Comparison of ENCODE assay signal across 15 cellular contexts in the genomic region with DNA sequence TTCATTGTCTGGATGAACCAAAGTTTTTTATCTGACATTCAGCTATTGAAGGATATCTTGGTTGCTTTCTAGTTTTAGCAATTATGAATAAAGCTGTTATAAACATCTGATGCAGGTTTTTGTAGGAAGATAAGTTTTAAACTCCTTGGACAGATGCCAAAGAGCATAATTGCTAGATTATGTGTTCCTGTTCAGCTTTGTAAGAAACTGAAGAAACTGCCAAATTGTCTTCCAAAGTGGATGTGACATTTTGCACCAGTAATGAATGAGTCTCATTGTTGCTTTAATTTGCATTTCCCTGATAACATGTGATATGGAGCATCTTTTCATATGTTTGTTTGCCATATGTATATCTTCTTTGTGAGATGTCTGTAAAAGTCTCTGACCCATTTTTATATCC.
DNase-seq lines count a peak whose midpoint lies in the region; ATAC-seq and TF ChIP-seq lines count a peak whose summit lies in the region.
"Had no signal": no experiment of that assay in that cellular context is flagged by ENCODE, and none has a peak within 500 bp of the region (broad histone marks: within the 10 kb centered on the region; RNA-seq: fewer than 3 reads in every experiment).

No MANE protein-coding gene starts in this region.

- intact Hi-C loops in left cardiac atrium (cut with DNase I), result no loop called here

- TF ChIP-seq CTCF in fibroblast of mammary gland (conservative IDR thresholded peaks at IDR 0.05; ENCODE audit: control insufficient read depth, insufficient read depth, low read depth, low read length), result no peak

- DNase-seq in NCI-H526 (lab: John Stamatoyannopoulos, UW) (peak; percentile 0 to 26), NCI-H526 treated with DMSO at 0.1 percent for 48 hours (lab: John Stamatoyannopoulos, UW) (no peak), NCI-H2227 (lab: John Stamatoyannopoulos, UW; ENCODE audit: unreplicated experiment) (peak; percentile 50), fibroblast of mammary gland (ENCODE audit: low read depth) (peak; percentile 7), left cardiac atrium (no peak), NCI-H524 treated with DMSO at 0.1 percent for 48 hours (lab: John Stamatoyannopoulos, UW) (no peak)
- DNase-seq: 8988T; AML-193; Calu3; CD8-positive, alpha-beta memory T cell; DMS 273 treated with DMSO at 0.1 percent for 48 hours; GDM1; H7 had no signal

- H3K4me3 ChIP-seq in fibroblast of mammary gland (ENCODE audit: control insufficient read depth, low read depth, low read length), result no peak overlapping the region
- H3K4me3 ChIP-seq: BLaER1 had no signal

- ATAC-seq in GM18502 (IDR thresholded peaks at IDR 0.05; ENCODE audit: poor library complexity, unreplicated experiment) (no peak), left cardiac atrium (no peak)

Comparison
In these comparisons a context has a peak if more than half of its experiments do, and no peak if none do; other contexts are left out.
1. DNase-seq: peak in NCI-H526 (2 of 2), NCI-H2227 (single experiment) and fibroblast of mammary gland (single experiment); none in NCI-H526 treated with DMSO at 0.1 percent for 48 hours (single experiment), left cardiac atrium (single experiment) and NCI-H524 treated with DMSO at 0.1 percent for 48 hours (single experiment).